1 cellular context compared by ENCODE assay signal in the genomic region with DNA sequence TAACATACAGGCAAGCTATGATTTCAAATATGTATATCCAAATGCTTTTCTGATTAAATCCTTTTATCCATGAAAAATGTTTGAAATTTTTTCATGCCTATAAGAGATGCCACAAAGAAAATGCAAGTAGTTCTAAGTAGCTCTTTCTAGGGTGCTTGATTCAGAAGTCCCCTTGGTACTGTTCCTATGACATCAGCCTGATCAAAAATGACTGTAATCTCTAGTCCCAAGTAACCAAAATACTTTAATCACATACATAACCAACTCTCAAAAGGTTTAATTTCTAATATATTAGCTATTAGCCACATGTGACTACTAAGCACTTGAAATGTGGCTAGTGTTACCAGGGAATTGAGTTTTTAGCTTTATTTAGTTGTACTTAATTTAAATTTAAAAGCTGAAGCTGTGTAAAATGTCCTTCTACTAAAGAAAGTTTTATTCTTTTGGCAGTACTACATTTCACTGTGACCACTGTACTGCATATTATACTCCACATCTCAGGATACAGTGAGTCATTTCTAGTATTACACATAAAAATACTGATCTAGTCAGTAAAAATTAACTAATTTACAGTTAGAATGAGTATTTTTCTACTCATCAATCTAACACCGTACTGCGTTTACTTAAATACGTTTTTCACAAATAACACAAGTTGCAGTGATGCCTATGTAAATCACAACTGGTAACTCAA.
A peak's percentile ranks its signal among the peaks of the same experiment; 100 is the strongest.
TF ChIP-seq lines count a peak whose summit lies in the region.

No MANE protein-coding gene starts in this region.

TF ChIP-seq in GM12878, 131 proteins besides CTCF, POLR2A, EP300 and RAD21 (continues in another document):
- TF ChIP-seq, protein P1, sequence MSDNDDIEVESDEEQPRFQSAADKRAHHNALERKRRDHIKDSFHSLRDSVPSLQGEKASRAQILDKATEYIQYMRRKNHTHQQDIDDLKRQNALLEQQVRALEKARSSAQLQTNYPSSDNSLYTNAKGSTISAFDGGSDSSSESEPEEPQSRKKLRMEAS (IDR thresholded peaks at IDR 0.05; ENCODE audit: low read depth, low read length), result no peak
- TF ChIP-seq TCF3 (IDR thresholded peaks at IDR 0.05; ENCODE audit: borderline replicate concordance, insufficient read depth, low read depth, low read length) (no peak), BACH1 (IDR thresholded peaks at IDR 0.05; ENCODE audit: borderline replicate concordance) (no peak), ETV6 (conservative IDR thresholded peaks at IDR 0.05 in 1 of 2, IDR thresholded peaks at IDR 0.05 in 1 of 2; ENCODE audit: borderline replicate concordance in 1 of 2, low read depth in 1 of 2) (no peak), PAX8 (IDR thresholded peaks at IDR 0.05) (no peak), STAT3 (IDR thresholded peaks at IDR 0.05; ENCODE audit: low read depth, low read length) (no peak), POLR2AphosphoS5 (IDR thresholded peaks at IDR 0.05; ENCODE audit: low read length) (no peak), GATAD2B (conservative IDR thresholded peaks at IDR 0.05; ENCODE audit: low read depth) (no peak), SIX5 (IDR thresholded peaks at IDR 0.05; ENCODE audit: low read depth, low read length, severe bottlenecking) (no peak), PKNOX1 (IDR thresholded peaks at IDR 0.05) (no peak), ZZZ3 (IDR thresholded peaks at IDR 0.05; ENCODE audit: control insufficient read depth, insufficient read length, low read depth) (no peak), MTA2 (IDR thresholded peaks at IDR 0.05; ENCODE audit: low read depth) (no peak), CUX1 (IDR thresholded peaks at IDR 0.05; ENCODE audit: insufficient replicate concordance, low read depth, low read length) (no peak), BCL11A (IDR thresholded peaks at IDR 0.05; ENCODE audit: low read depth, low read length) (no peak), KAT2A (conservative IDR thresholded peaks at IDR 0.05; ENCODE audit: control insufficient read depth, low read depth, low read length) (no peak), MLLT1 (IDR thresholded peaks at IDR 0.05) (no peak), CREM (IDR thresholded peaks at IDR 0.05; ENCODE audit: low read depth) (0 out of 2 replicates have a peak, but pooled peaks have one; percentile 40), NFIC (IDR thresholded peaks at IDR 0.05; ENCODE audit: low read depth, low read length) (peak; percentile 76), IKZF2 (IDR thresholded peaks at IDR 0.05) (no peak), STAT1 (conservative IDR thresholded peaks at IDR 0.05) (no peak), SRF (IDR thresholded peaks at IDR 0.05; ENCODE audit: low read depth in 2 of 2, low read length in 2 of 2) (no peak), EZH2 (IDR thresholded peaks at IDR 0.05; ENCODE audit: borderline replicate concordance, control insufficient read depth, low read depth, low read length) (no peak), ATF7 (IDR thresholded peaks at IDR 0.05; ENCODE audit: low read depth) (peak; percentile 55; the same call in 1 of the 2 replicates), TBL1XR1 (IDR thresholded peaks at IDR 0.05; ENCODE audit: low read depth, low read length) (no peak), RB1 (IDR thresholded peaks at IDR 0.05; ENCODE audit: borderline replicate concordance) (no peak), CREB1 (IDR thresholded peaks at IDR 0.05; ENCODE audit: low read depth) (peak; percentile 39; the same call in 1 of the 2 replicates), ESRRA (IDR thresholded peaks at IDR 0.05; ENCODE audit: low read length) (no peak), MEF2A (IDR thresholded peaks at IDR 0.05; ENCODE audit: insufficient read depth, low read depth, low read length) (no peak), USF1 (IDR thresholded peaks at IDR 0.05; ENCODE audit: borderline replicate concordance, extremely low read length, insufficient read depth, low read depth, low read length) (no peak), LARP7 (IDR thresholded peaks at IDR 0.05) (no peak), RUNX3 (IDR thresholded peaks at IDR 0.05; ENCODE audit: low read length) (peak; percentile 19; the same call in 1 of the 2 replicates), TCF7 (IDR thresholded peaks at IDR 0.05; ENCODE audit: borderline replicate concordance) (0 out of 2 replicates have a peak, but pooled peaks have one; percentile 15), NFYA (IDR thresholded peaks at IDR 0.05; ENCODE audit: borderline replicate concordance, low read depth, low read length) (no peak), SP1 (IDR thresholded peaks at IDR 0.05; ENCODE audit: low read depth, low read length) (no peak), IKZF1 (conservative IDR thresholded peaks at IDR 0.05) (no peak), CBX5 (IDR thresholded peaks at IDR 0.05; ENCODE audit: low read depth) (no peak), JUNB (IDR thresholded peaks at IDR 0.05) (peak; percentile 70)
- TF ChIP-seq, protein P2, sequence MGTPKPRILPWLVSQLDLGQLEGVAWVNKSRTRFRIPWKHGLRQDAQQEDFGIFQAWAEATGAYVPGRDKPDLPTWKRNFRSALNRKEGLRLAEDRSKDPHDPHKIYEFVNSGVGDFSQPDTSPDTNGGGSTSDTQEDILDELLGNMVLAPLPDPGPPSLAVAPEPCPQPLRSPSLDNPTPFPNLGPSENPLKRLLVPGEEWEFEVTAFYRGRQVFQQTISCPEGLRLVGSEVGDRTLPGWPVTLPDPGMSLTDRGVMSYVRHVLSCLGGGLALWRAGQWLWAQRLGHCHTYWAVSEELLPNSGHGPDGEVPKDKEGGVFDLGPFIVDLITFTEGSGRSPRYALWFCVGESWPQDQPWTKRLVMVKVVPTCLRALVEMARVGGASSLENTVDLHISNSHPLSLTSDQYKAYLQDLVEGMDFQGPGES (IDR thresholded peaks at IDR 0.05), result no peak
- TF ChIP-seq, protein P3, sequence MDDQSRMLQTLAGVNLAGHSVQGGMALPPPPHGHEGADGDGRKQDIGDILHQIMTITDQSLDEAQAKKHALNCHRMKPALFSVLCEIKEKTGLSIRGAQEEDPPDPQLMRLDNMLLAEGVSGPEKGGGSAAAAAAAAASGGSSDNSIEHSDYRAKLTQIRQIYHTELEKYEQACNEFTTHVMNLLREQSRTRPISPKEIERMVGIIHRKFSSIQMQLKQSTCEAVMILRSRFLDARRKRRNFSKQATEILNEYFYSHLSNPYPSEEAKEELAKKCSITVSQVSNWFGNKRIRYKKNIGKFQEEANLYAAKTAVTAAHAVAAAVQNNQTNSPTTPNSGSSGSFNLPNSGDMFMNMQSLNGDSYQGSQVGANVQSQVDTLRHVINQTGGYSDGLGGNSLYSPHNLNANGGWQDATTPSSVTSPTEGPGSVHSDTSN (IDR thresholded peaks at IDR 0.05; ENCODE audit: insufficient replicate concordance, low read depth, low read length), result no peak
- TF ChIP-seq, protein P4, sequence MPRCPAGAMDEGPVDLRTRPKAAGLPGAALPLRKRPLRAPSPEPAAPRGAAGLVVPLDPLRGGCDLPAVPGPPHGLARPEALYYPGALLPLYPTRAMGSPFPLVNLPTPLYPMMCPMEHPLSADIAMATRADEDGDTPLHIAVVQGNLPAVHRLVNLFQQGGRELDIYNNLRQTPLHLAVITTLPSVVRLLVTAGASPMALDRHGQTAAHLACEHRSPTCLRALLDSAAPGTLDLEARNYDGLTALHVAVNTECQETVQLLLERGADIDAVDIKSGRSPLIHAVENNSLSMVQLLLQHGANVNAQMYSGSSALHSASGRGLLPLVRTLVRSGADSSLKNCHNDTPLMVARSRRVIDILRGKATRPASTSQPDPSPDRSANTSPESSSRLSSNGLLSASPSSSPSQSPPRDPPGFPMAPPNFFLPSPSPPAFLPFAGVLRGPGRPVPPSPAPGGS (IDR thresholded peaks at IDR 0.05; ENCODE audit: borderline replicate concordance, insufficient read depth, low read depth, low read length, poor library complexity, severe bottlenecking), result peak; percentile 46
- TF ChIP-seq, protein P5, sequence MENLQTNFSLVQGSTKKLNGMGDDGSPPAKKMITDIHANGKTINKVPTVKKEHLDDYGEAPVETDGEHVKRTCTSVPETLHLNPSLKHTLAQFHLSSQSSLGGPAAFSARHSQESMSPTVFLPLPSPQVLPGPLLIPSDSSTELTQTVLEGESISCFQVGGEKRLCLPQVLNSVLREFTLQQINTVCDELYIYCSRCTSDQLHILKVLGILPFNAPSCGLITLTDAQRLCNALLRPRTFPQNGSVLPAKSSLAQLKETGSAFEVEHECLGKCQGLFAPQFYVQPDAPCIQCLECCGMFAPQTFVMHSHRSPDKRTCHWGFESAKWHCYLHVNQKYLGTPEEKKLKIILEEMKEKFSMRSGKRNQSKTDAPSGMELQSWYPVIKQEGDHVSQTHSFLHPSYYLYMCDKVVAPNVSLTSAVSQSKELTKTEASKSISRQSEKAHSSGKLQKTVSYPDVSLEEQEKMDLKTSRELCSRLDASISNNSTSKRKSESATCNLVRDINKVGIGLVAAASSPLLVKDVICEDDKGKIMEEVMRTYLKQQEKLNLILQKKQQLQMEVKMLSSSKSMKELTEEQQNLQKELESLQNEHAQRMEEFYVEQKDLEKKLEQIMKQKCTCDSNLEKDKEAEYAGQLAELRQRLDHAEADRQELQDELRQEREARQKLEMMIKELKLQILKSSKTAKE (IDR thresholded peaks at IDR 0.05; ENCODE audit: low read depth, poor library complexity, severe bottlenecking), result no peak
- TF ChIP-seq, protein P6, sequence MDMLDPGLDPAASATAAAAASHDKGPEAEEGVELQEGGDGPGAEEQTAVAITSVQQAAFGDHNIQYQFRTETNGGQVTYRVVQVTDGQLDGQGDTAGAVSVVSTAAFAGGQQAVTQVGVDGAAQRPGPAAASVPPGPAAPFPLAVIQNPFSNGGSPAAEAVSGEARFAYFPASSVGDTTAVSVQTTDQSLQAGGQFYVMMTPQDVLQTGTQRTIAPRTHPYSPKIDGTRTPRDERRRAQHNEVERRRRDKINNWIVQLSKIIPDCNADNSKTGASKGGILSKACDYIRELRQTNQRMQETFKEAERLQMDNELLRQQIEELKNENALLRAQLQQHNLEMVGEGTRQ (IDR thresholded peaks at IDR 0.05; ENCODE audit: borderline replicate concordance, low read depth, low read length), result no peak
- TF ChIP-seq, protein P7, sequence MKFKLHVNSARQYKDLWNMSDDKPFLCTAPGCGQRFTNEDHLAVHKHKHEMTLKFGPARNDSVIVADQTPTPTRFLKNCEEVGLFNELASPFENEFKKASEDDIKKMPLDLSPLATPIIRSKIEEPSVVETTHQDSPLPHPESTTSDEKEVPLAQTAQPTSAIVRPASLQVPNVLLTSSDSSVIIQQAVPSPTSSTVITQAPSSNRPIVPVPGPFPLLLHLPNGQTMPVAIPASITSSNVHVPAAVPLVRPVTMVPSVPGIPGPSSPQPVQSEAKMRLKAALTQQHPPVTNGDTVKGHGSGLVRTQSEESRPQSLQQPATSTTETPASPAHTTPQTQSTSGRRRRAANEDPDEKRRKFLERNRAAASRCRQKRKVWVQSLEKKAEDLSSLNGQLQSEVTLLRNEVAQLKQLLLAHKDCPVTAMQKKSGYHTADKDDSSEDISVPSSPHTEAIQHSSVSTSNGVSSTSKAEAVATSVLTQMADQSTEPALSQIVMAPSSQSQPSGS (IDR thresholded peaks at IDR 0.05; ENCODE audit: low read length), result 0 out of 2 replicates have a peak, but pooled peaks have one; percentile 32
